ENCODE assay signal across 15 cellular contexts in the genomic region with DNA sequence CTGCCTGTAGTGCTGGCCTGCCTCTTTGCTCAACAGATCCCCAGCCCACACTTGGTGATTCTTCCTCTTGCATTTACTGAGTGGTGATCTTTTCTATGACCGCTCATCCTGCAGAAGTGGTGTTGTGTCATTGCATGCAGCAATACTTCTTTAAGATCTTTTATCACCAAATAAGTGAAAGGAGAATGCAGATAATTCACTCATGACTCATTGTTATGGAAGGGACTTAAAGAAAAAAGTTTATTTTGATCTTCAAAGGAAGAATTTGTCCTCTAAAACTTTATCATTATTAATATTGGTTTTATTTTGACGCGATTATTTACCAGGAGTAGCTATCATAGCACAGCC.
"Had no signal": no experiment of that assay in that cellular context is flagged by ENCODE, and none has a peak within 500 bp of the region (broad histone marks: within the 10 kb centered on the region; RNA-seq: fewer than 3 reads in every experiment).

No MANE protein-coding gene starts in this region.

- H3K27ac ChIP-seq: breast epithelium, heart right ventricle, pancreas, thoracic aorta, upper lobe of left lung had no signal

- H3K36me3 ChIP-seq: breast epithelium, heart right ventricle, pancreas, thoracic aorta, upper lobe of left lung had no signal

- H3K4me3 ChIP-seq: breast epithelium, heart right ventricle, pancreas, thoracic aorta, upper lobe of left lung had no signal

- ATAC-seq: activated CD8-positive, alpha-beta T cell treated with anti-CD3 and anti-CD28 coated beads for 36 hours; heart right ventricle; natural killer cell; pancreas; sciatic nerve; stimulated activated naive B cell treated with anti-CD40 and anti-IgM and Interleukin-4, amounts not matched to agents 10 μg/mL and 1 μg/mL and 100 μg/mL, for 72 hours had no signal

- H3K27me3 ChIP-seq: breast epithelium, heart right ventricle, pancreas, upper lobe of left lung had no signal

- H3K9me3 ChIP-seq: breast epithelium, heart right ventricle, pancreas, thoracic aorta, upper lobe of left lung had no signal

- H3K4me1 ChIP-seq: breast epithelium, heart right ventricle, pancreas, upper lobe of left lung had no signal

- DNase-seq: activated CD4-positive, alpha-beta T cell treated with anti-CD3 and anti-CD28 coated beads, Interleukin-2, amount 10 ng/mL, durations not matched to agents 24 days and 14 days; activated CD8-positive, alpha-beta T cell treated with anti-CD3 and anti-CD28 coated beads for 36 hours; activated naive CD4-positive, alpha-beta T cell treated with Interleukin-2 at 50 U/mL for 16 hours; activated naive CD8-positive, alpha-beta T cell treated with anti-CD3 and anti-CD28 coated beads, Interleukin-2, amount 10 ng/mL, durations not matched to agents 7 days and 5 days; activated T-cell treated with anti-CD3 and anti-CD28 coated beads, Interleukin-2, amount 50 U/mL, for 24 hours; dermis blood vessel endothelial cell; effector memory CD4-positive, alpha-beta T cell; heart right ventricle; natural killer cell; pancreas; stimulated activated naive B cell treated with anti-CD40 and anti-IgM and Interleukin-4, amounts not matched to agents 10 μg/mL and 1 μg/mL and 100 μg/mL, for 72 hours; upper lobe of left lung had no signal
